ENCODE assay signal across 25 cellular contexts in genomic region chr12:127531561-127531960, GRCh38.
"Had no signal": no experiment of that assay in that cellular context is flagged by ENCODE, and none has a peak within 500 bp of the region (broad histone marks: within the 10 kb centered on the region; RNA-seq: fewer than 3 reads in every experiment).

No MANE protein-coding gene starts in this region.

- H3K27ac ChIP-seq: epithelial cell of prostate, heart right ventricle, spleen, testis, uterus had no signal

- H3K36me3 Mint-ChIP-seq: activated naive CD8-positive, alpha-beta T cell treated with anti-CD3 and anti-CD28 coated beads, Interleukin-2, amount 10 ng/mL, durations not matched to agents 7 days and 5 days; memory B cell; naive B cell had no signal

- H3K4me3 Mint-ChIP-seq: activated B cell treated with CpG ODN at 0.5 μM for 24 hours; activated CD4-positive, alpha-beta T cell treated with anti-CD3 and anti-CD28 coated beads for 36 hours; activated naive CD4-positive, alpha-beta T cell treated with anti-CD3 and anti-CD28 coated beads for 36 hours; activated naive CD8-positive, alpha-beta T cell treated with anti-CD3 and anti-CD28 coated beads, Interleukin-2, amount 10 ng/mL, durations not matched to agents 7 days and 5 days; memory B cell; naive B cell had no signal

- H3K9me3 Mint-ChIP-seq: activated naive CD8-positive, alpha-beta T cell treated with anti-CD3 and anti-CD28 coated beads, Interleukin-2, amount 10 ng/mL, durations not matched to agents 7 days and 5 days had no signal

- H3K4me3 ChIP-seq: heart right ventricle, mucosa of descending colon, spleen, testis, uterus had no signal

- ATAC-seq: activated CD4-positive, alpha-beta T cell treated with anti-CD3 and anti-CD28 coated beads for 36 hours; heart right ventricle; mucosa of descending colon had no signal

- H3K27me3 ChIP-seq: spleen, testis, uterus had no signal

- H3K9me3 ChIP-seq: testis, uterus had no signal

- H3K4me1 Mint-ChIP-seq: activated B cell treated with CpG ODN at 0.5 μM for 24 hours; activated CD4-positive, alpha-beta T cell treated with anti-CD3 and anti-CD28 coated beads for 36 hours; activated naive CD8-positive, alpha-beta T cell treated with anti-CD3 and anti-CD28 coated beads, Interleukin-2, amount 10 ng/mL, durations not matched to agents 7 days and 5 days; memory B cell; naive B cell had no signal

- DNase-seq: activated B cell treated with CpG ODN at 0.5 μM for 24 hours; activated CD4-positive, alpha-beta T cell treated with anti-CD3 and anti-CD28 coated beads for 36 hours; activated CD4-positive, alpha-beta T cell treated with anti-CD3 and anti-CD28 coated beads, Interleukin-2, amount 50 U/mL, for 48 hours; activated CD8-positive, alpha-beta memory T cell treated with anti-CD3 and anti-CD28 coated beads, Interleukin-2, amount 50 U/mL, for 48 hours; activated naive CD4-positive, alpha-beta T cell treated with anti-CD3 and anti-CD28 coated beads for 36 hours; activated naive CD8-positive, alpha-beta T cell treated with anti-CD3 and anti-CD28 coated beads, Interleukin-2, amount 10 ng/mL, durations not matched to agents 7 days and 5 days; activated T-cell treated with anti-CD3 and anti-CD28 coated beads, Interleukin-2, amount 50 U/mL, for 48 hours; amniotic stem cell; cerebellar nuclear complex; cortex of kidney; foreskin fibroblast; heart right ventricle; mucosa of descending colon; naive B cell; occipital lobe; retina; spleen; stimulated activated CD4-positive, alpha-beta T cell treated with anti-CD3 and anti-CD28 coated beads, Interleukin-4, amount 100 ng/mL, for 1 hour; stimulated activated naive CD4-positive, alpha-beta T cell; T-helper 1 cell; testis; trophoblast cell; uterus had no signal

- H3K27me3 Mint-ChIP-seq: activated B cell treated with CpG ODN at 0.5 μM for 24 hours; activated CD4-positive, alpha-beta T cell treated with anti-CD3 and anti-CD28 coated beads for 36 hours; memory B cell; naive B cell had no signal

- H3K4me1 ChIP-seq: heart right ventricle, spleen, testis, uterus had no signal

- H3K27ac Mint-ChIP-seq: activated B cell treated with CpG ODN at 0.5 μM for 24 hours; activated CD4-positive, alpha-beta T cell treated with anti-CD3 and anti-CD28 coated beads for 36 hours; activated naive CD4-positive, alpha-beta T cell treated with anti-CD3 and anti-CD28 coated beads for 36 hours; activated naive CD8-positive, alpha-beta T cell treated with anti-CD3 and anti-CD28 coated beads, Interleukin-2, amount 10 ng/mL, durations not matched to agents 7 days and 5 days; memory B cell; naive B cell had no signal

- H3K36me3 ChIP-seq: heart right ventricle, spleen, uterus had no signal
